In the genomic region with DNA sequence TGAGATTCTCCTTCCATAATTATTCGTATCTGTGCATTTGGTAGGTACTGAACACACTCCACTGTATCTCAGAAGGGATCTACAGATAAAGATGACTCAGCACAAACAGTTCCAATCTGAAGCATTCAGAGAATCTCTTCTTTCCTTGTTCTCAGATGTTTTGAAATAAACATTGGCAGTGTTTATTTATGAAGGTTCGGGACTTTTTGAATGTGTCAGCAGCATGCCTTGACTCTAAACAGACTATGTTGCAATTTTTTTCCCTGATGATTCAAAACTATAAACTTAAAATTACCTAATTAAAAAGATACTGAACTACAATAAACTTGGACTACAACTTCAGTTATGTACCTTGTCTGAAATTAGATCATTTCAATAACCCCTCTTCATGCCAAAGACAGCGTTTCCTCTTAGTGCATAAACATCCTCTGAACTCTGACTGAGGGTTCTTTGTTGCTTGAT, we compare ENCODE assay signal across 10 cellular contexts.
DNase-seq lines count a peak whose midpoint lies in the region; ATAC-seq, FAIRE-seq and TF ChIP-seq lines count a peak whose summit lies in the region.
"Had no signal": no experiment of that assay in that cellular context is flagged by ENCODE, and none has a peak within 500 bp of the region (broad histone marks: within the 10 kb centered on the region; RNA-seq: fewer than 3 reads in every experiment).

No MANE protein-coding gene starts in this region.

- DNase-seq in COLO829 (ENCODE audit: low spot score) (peak; percentile 68), RCC 7860 (ENCODE audit: low spot score) (peak; percentile 51), esophagus squamous epithelium (lab: John Stamatoyannopoulos, UW) (no peak), pancreas (no peak), activated gamma-delta T cell treated with Interleukin-2 at 50 U/mL for 16 hours (no peak), C1 segment of cervical spinal cord (lab: John Stamatoyannopoulos, UW) (no peak), superior temporal gyrus (ENCODE audit: extremely low spot score) (no peak)
- DNase-seq: activated naive CD8-positive, alpha-beta T cell treated with anti-CD3 and anti-CD28 coated beads, Interleukin-2, amount 10 ng/mL, durations not matched to agents 7 days and 5 days; MM.1S had no signal

- H3K27ac ChIP-seq in esophagus squamous epithelium = peak overlapping the region in 3 of 4 donors; percentile 13 to 47 (median 38)
- no peak overlapping the region for H3K27ac ChIP-seq in pancreas

- H3K4me3 ChIP-seq in esophagus squamous epithelium (no peak overlapping the region), pancreas (no peak overlapping the region)

- H3K27me3 ChIP-seq in esophagus squamous epithelium (no peaks in the 10 kb centered on the region), pancreas (no peaks in the 10 kb centered on the region)

- WGBS in esophagus squamous epithelium, 2 donors = 21 to 30% methylated on average over 3 of the region's 3 CpGs
- WGBS in pancreas, 2 donors = 43 to 47% methylated on average over 3 of the region's 3 CpGs

- peak in 3 of 4 donors; percentile 28 to 62 (median 50) for ATAC-seq in pancreas
- ATAC-seq in GM18502 (IDR thresholded peaks at IDR 0.05; ENCODE audit: poor library complexity, unreplicated experiment) = no peak

- no peak for TF ChIP-seq POLR2A in esophagus squamous epithelium (IDR thresholded peaks at IDR 0.05)

- H3K4me1 ChIP-seq in esophagus squamous epithelium (peaks cover 0 to 16% (median 8%) of the 10 kb centered on the region in 3 donors), pancreas (peaks cover 0 to 6% (median 5%) of the 10 kb centered on the region in 3 donors)

- TF ChIP-seq CTCF in esophagus squamous epithelium (IDR thresholded peaks at IDR 0.05) (no peak), pancreas (IDR thresholded peaks at IDR 0.05) (no peak)

- FAIRE-seq in RCC 7860 (lab: Jason Lieb, UNC) = peak; percentile 60
- no peak for FAIRE-seq in pancreas (lab: Jason Lieb, UNC)

- H3K36me3 ChIP-seq in esophagus squamous epithelium (no peaks in the 10 kb centered on the region), pancreas (no peaks in the 10 kb centered on the region)

- no peaks in the 10 kb centered on the region for H3K9me3 ChIP-seq in esophagus squamous epithelium
- no peaks in the 10 kb centered on the region for H3K9me3 ChIP-seq in pancreas

- intact Hi-C loops in esophagus squamous epithelium (cut with DNase I) (no loop called here), pancreas (cut with DNase I) (no loop called here)

Comparison
In these comparisons a context has a peak if more than half of its experiments do, and no peak if none do; other contexts are left out.
1. DNase-seq: peak in COLO829 (single experiment) and RCC 7860 (single experiment); none in esophagus squamous epithelium (single experiment), pancreas (0 of 6), activated gamma-delta T cell treated with Interleukin-2 at 50 U/mL for 16 hours (single experiment), C1 segment of cervical spinal cord (0 of 14) and superior temporal gyrus (single experiment).
2. H3K27ac ChIP-seq: peak in esophagus squamous epithelium (3 of 4); none in pancreas (0 of 4).